In the genomic region with DNA sequence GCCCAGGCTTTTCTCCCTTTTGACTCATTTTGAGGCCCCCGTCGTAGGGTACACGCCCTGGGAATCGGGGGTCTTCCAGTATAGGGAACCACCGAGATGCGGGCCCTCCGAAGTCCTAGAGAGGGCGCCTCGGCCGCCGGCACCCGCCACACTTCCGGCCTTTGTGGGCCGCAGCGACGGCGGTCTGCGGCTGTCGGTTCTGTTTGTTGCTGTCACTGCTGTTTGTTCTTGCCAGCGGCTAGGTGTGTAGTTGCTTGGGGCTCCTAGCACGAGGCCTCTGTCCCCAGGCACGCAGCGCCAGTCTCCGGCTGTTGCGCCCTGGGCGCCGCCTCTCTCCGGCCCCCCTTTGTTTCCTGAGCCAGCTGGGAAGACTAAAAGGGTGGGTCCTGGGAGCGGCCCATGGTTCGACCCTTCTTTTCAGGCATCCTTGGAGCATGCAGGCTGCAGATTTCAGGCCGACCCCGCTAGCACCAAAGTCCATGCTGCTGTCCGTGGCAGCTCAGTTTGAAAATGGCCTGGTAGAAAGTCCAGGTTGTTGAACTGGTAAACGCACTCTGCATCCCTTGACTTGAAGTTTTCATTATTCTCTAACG, we compare ENCODE assay signal across 1 cellular context.
TF ChIP-seq lines count a peak whose summit lies in the region.

No MANE protein-coding gene starts in this region.

TF ChIP-seq in HepG2, 621 proteins besides CTCF, POLR2A, EP300 and RAD21 (continued from another document and continues in another):
- TF ChIP-seq, protein P1, sequence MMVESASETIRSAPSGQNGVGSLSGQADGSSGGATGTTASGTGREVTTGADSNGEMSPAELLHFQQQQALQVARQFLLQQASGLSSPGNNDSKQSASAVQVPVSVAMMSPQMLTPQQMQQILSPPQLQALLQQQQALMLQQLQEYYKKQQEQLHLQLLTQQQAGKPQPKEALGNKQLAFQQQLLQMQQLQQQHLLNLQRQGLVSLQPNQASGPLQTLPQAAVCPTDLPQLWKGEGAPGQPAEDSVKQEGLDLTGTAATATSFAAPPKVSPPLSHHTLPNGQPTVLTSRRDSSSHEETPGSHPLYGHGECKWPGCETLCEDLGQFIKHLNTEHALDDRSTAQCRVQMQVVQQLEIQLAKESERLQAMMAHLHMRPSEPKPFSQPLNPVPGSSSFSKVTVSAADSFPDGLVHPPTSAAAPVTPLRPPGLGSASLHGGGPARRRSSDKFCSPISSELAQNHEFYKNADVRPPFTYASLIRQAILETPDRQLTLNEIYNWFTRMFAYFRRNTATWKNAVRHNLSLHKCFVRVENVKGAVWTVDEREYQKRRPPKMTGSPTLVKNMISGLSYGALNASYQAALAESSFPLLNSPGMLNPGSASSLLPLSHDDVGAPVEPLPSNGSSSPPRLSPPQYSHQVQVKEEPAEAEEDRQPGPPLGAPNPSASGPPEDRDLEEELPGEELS (CRISPR knock-in tag; IDR thresholded peaks at IDR 0.05): peak; percentile 80
- peak; percentile 85 for TF ChIP-seq RXRA (CRISPR knock-in tag; IDR thresholded peaks at IDR 0.05)
- peak; percentile 88; the same call in 1 of the 2 replicates for TF ChIP-seq SMYD3 (CRISPR knock-in tag; IDR thresholded peaks at IDR 0.05)
- peak; percentile 72 for TF ChIP-seq ZFP1 (CRISPR knock-in tag; IDR thresholded peaks at IDR 0.05)
- TF ChIP-seq HNF4G (IDR thresholded peaks at IDR 0.05; ENCODE audit: borderline replicate concordance, low read depth, low read length): peak; percentile 30; the same call in 1 of the 2 replicates
- no peak; the same call in 1 of the 2 replicates for TF ChIP-seq HNF4G (CRISPR knock-in tag; IDR thresholded peaks at IDR 0.05; ENCODE audit: borderline replicate concordance, low read depth)
- peak; percentile 93 for TF ChIP-seq RNF2 (conservative IDR thresholded peaks at IDR 0.05; ENCODE audit: low read depth)
- no peak; the same call in 1 of the 2 replicates for TF ChIP-seq MAZ (IDR thresholded peaks at IDR 0.05; ENCODE audit: borderline replicate concordance, low read depth, low read length)
- TF ChIP-seq MAZ (CRISPR knock-in tag; IDR thresholded peaks at IDR 0.05; ENCODE audit: low read depth): peak; percentile 79
- TF ChIP-seq TEAD3 (CRISPR knock-in tag; optimal IDR thresholded peaks at IDR 0.05; ENCODE audit: borderline replicate concordance): peak; percentile 45
- TF ChIP-seq, protein P2, sequence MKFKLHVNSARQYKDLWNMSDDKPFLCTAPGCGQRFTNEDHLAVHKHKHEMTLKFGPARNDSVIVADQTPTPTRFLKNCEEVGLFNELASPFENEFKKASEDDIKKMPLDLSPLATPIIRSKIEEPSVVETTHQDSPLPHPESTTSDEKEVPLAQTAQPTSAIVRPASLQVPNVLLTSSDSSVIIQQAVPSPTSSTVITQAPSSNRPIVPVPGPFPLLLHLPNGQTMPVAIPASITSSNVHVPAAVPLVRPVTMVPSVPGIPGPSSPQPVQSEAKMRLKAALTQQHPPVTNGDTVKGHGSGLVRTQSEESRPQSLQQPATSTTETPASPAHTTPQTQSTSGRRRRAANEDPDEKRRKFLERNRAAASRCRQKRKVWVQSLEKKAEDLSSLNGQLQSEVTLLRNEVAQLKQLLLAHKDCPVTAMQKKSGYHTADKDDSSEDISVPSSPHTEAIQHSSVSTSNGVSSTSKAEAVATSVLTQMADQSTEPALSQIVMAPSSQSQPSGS (CRISPR knock-in tag; IDR thresholded peaks at IDR 0.05): peak; percentile 77
- TF ChIP-seq NFYB (CRISPR knock-in tag; IDR thresholded peaks at IDR 0.05): peak; percentile 25; the same call in 1 of the 2 replicates
- 0 out of 2 replicates have a peak, but pooled peaks have one; percentile 10 for TF ChIP-seq CREB1 (IDR thresholded peaks at IDR 0.05)
- peak; percentile 64 for TF ChIP-seq CREB1 (CRISPR knock-in tag; IDR thresholded peaks at IDR 0.05)
- peak; percentile 70; the same call in 1 of the 2 replicates for TF ChIP-seq SPEN (CRISPR knock-in tag; IDR thresholded peaks at IDR 0.05; ENCODE audit: low read depth)
- TF ChIP-seq KLF16 (CRISPR knock-in tag; IDR thresholded peaks at IDR 0.05): peak in 1 of 2 experiments; percentile 95; a peak in 2 of 4 replicates
- TF ChIP-seq, protein P3, sequence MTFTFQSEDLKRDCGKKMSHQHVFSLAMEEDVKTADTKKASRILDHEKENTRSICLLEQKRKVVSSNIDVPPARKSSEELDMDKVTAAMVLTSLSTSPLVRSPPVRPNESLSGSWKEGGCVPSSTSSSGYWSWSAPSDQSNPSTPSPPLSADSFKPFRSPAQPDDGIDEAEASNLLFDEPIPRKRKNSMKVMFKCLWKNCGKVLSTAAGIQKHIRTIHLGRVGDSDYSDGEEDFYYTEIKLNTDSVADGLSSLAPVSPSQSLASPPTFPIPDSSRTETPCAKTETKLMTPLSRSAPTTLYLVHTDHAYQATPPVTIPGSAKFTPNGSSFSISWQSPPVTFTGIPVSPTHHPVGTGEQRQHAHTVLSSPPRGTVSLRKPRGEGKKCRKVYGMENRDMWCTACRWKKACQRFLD (CRISPR knock-in tag; IDR thresholded peaks at IDR 0.05; ENCODE audit: borderline replicate concordance): peak; percentile 74; the same call in 1 of the 2 replicates
- TF ChIP-seq SALL2 (CRISPR knock-in tag; IDR thresholded peaks at IDR 0.05): peak; percentile 33; the same call in 1 of the 2 replicates
- TF ChIP-seq RAD51 (IDR thresholded peaks at IDR 0.05; ENCODE audit: borderline replicate concordance): no peak
- TF ChIP-seq HMG20B (CRISPR knock-in tag; conservative IDR thresholded peaks at IDR 0.05): 0 out of 2 replicates have a peak, but pooled peaks have one; percentile 48
- 0 out of 2 replicates have a peak, but pooled peaks have one; percentile 75 for TF ChIP-seq ZNF674 (CRISPR knock-in tag; IDR thresholded peaks at IDR 0.05; ENCODE audit: low read depth)
- no peak for TF ChIP-seq NFE2L1 (CRISPR knock-in tag; IDR thresholded peaks at IDR 0.05; ENCODE audit: borderline replicate concordance)
- peak; percentile 87 for TF ChIP-seq SKI (IDR thresholded peaks at IDR 0.05; ENCODE audit: partially characterized antibody)
- TF ChIP-seq, protein P4, sequence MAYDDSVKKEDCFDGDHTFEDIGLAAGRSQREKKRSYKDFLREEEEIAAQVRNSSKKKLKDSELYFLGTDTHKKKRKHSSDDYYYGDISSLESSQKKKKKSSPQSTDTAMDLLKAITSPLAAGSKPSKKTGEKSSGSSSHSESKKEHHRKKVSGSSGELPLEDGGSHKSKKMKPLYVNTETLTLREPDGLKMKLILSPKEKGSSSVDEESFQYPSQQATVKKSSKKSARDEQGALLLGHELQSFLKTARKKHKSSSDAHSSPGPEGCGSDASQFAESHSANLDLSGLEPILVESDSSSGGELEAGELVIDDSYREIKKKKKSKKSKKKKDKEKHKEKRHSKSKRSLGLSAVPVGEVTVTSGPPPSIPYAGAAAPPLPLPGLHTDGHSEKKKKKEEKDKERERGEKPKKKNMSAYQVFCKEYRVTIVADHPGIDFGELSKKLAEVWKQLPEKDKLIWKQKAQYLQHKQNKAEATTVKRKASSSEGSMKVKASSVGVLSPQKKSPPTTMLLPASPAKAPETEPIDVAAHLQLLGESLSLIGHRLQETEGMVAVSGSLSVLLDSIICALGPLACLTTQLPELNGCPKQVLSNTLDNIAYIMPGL (CRISPR knock-in tag; IDR thresholded peaks at IDR 0.05; ENCODE audit: borderline replicate concordance in 1 of 2, low read depth in 1 of 2): peak; percentile 78 to 79; a peak in 3 of 4 replicates
- peak; percentile 93; the same call in 1 of the 2 replicates for TF ChIP-seq HOXA5 (CRISPR knock-in tag; IDR thresholded peaks at IDR 0.05)
- TF ChIP-seq NFIC (IDR thresholded peaks at IDR 0.05; ENCODE audit: low read length): peak; percentile 52; the same call in 1 of the 2 replicates
- TF ChIP-seq CBFB (CRISPR knock-in tag; IDR thresholded peaks at IDR 0.05): peak; percentile 76; the same call in 1 of the 2 replicates
- TF ChIP-seq, protein P5, sequence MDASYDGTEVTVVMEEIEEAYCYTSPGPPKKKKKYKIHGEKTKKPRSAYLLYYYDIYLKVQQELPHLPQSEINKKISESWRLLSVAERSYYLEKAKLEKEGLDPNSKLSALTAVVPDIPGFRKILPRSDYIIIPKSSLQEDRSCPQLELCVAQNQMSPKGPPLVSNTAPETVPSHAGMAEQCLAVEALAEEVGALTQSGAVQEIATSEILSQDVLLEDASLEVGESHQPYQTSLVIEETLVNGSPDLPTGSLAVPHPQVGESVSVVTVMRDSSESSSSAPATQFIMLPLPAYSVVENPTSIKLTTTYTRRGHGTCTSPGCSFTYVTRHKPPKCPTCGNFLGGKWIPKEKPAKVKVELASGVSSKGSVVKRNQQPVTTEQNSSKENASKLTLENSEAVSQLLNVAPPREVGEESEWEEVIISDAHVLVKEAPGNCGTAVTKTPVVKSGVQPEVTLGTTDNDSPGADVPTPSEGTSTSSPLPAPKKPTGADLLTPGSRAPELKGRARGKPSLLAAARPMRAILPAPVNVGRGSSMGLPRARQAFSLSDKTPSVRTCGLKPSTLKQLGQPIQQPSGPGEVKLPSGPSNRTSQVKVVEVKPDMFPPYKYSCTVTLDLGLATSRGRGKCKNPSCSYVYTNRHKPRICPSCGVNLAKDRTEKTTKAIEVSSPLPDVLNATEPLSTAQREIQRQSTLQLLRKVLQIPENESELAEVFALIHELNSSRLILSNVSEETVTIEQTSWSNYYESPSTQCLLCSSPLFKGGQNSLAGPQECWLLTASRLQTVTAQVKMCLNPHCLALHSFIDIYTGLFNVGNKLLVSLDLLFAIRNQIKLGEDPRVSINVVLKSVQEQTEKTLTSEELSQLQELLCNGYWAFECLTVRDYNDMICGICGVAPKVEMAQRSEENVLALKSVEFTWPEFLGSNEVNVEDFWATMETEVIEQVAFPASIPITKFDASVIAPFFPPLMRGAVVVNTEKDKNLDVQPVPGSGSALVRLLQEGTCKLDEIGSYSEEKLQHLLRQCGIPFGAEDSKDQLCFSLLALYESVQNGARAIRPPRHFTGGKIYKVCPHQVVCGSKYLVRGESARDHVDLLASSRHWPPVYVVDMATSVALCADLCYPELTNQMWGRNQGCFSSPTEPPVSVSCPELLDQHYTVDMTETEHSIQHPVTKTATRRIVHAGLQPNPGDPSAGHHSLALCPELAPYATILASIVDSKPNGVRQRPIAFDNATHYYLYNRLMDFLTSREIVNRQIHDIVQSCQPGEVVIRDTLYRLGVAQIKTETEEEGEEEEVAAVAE (CRISPR knock-in tag; IDR thresholded peaks at IDR 0.05; ENCODE audit: borderline replicate concordance): peak; percentile 84; the same call in 1 of the 2 replicates
- peak; percentile 80 for TF ChIP-seq KLF6 (CRISPR knock-in tag; IDR thresholded peaks at IDR 0.05)
- 0 out of 2 replicates have a peak, but pooled peaks have one; percentile 83 for TF ChIP-seq ZNF33B (CRISPR knock-in tag; IDR thresholded peaks at IDR 0.05)
- TF ChIP-seq PHF20 (CRISPR knock-in tag; IDR thresholded peaks at IDR 0.05): peak; percentile 72
- TF ChIP-seq KLF15 (CRISPR knock-in tag; IDR thresholded peaks at IDR 0.05; ENCODE audit: borderline replicate concordance): no peak
- 0 out of 2 replicates have a peak, but pooled peaks have one; percentile 26 for TF ChIP-seq SMAD1 (CRISPR knock-in tag; IDR thresholded peaks at IDR 0.05; ENCODE audit: borderline replicate concordance, low read depth)
- TF ChIP-seq BRCA1 (CRISPR knock-in tag; IDR thresholded peaks at IDR 0.05): peak; percentile 40; the same call in 1 of the 2 replicates
- 0 out of 2 replicates have a peak, but pooled peaks have one; percentile 85 for TF ChIP-seq ZFP36L1 (CRISPR knock-in tag; IDR thresholded peaks at IDR 0.05)
- TF ChIP-seq KLF11 (CRISPR knock-in tag; IDR thresholded peaks at IDR 0.05): no peak
- TF ChIP-seq SIN3A (IDR thresholded peaks at IDR 0.05; ENCODE audit: borderline replicate concordance, low read depth, low read length): 0 out of 2 replicates have a peak, but pooled peaks have one; percentile 57
- peak; percentile 71 for TF ChIP-seq GABPA (IDR thresholded peaks at IDR 0.05; ENCODE audit: low read depth, low read length)
- peak; percentile 93 for TF ChIP-seq GABPA (CRISPR knock-in tag; IDR thresholded peaks at IDR 0.05; ENCODE audit: low read depth)
- peak; percentile 46 for TF ChIP-seq ZNF451 (CRISPR knock-in tag; IDR thresholded peaks at IDR 0.05)
- TF ChIP-seq ZNF282 (IDR thresholded peaks at IDR 0.05; ENCODE audit: partially characterized antibody): no peak
- TF ChIP-seq, protein P6, sequence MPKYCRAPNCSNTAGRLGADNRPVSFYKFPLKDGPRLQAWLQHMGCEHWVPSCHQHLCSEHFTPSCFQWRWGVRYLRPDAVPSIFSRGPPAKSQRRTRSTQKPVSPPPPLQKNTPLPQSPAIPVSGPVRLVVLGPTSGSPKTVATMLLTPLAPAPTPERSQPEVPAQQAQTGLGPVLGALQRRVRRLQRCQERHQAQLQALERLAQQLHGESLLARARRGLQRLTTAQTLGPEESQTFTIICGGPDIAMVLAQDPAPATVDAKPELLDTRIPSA (CRISPR knock-in tag; IDR thresholded peaks at IDR 0.05; ENCODE audit: borderline replicate concordance): no peak
- TF ChIP-seq, protein P7, sequence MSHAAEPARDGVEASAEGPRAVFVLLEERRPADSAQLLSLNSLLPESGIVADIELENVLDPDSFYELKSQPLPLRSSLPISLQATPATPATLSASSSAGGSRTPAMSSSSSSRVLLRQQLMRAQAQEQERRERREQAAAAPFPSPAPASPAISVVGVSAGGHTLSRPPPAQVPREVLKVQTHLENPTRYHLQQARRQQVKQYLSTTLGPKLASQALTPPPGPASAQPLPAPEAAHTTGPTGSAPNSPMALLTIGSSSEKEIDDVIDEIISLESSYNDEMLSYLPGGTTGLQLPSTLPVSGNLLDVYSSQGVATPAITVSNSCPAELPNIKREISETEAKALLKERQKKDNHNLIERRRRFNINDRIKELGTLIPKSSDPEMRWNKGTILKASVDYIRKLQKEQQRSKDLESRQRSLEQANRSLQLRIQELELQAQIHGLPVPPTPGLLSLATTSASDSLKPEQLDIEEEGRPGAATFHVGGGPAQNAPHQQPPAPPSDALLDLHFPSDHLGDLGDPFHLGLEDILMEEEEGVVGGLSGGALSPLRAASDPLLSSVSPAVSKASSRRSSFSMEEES (CRISPR knock-in tag; IDR thresholded peaks at IDR 0.05): peak; percentile 83
- TF ChIP-seq ZSCAN20 (CRISPR knock-in tag; IDR thresholded peaks at IDR 0.05; ENCODE audit: borderline replicate concordance): peak; percentile 80; the same call in 1 of the 2 replicates
- peak; percentile 94 for TF ChIP-seq SAP130 (CRISPR knock-in tag; IDR thresholded peaks at IDR 0.05; ENCODE audit: low read depth)
- TF ChIP-seq, protein P8, sequence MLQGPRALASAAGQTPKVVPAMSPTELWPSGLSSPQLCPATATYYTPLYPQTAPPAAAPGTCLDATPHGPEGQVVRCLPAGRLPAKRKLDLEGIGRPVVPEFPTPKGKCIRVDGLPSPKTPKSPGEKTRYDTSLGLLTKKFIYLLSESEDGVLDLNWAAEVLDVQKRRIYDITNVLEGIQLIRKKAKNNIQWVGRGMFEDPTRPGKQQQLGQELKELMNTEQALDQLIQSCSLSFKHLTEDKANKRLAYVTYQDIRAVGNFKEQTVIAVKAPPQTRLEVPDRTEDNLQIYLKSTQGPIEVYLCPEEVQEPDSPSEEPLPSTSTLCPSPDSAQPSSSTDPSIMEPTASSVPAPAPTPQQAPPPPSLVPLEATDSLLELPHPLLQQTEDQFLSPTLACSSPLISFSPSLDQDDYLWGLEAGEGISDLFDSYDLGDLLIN (CRISPR knock-in tag; IDR thresholded peaks at IDR 0.05; ENCODE audit: borderline replicate concordance): no peak; the same call in 1 of the 2 replicates
- no peak for TF ChIP-seq HHEX (CRISPR knock-in tag; IDR thresholded peaks at IDR 0.05)
- peak; percentile 58 for TF ChIP-seq CEBPG (CRISPR knock-in tag; IDR thresholded peaks at IDR 0.05)
- peak; percentile 75 for TF ChIP-seq NCOA2 (CRISPR knock-in tag; IDR thresholded peaks at IDR 0.05)
- 0 out of 2 replicates have a peak, but pooled peaks have one; percentile 76 for TF ChIP-seq ZNF329 (CRISPR knock-in tag; IDR thresholded peaks at IDR 0.05; ENCODE audit: low read depth)
- TF ChIP-seq JUND (CRISPR knock-in tag; IDR thresholded peaks at IDR 0.05): 0 out of 2 replicates have a peak, but pooled peaks have one; percentile 42
- TF ChIP-seq ZNF703 (CRISPR knock-in tag; IDR thresholded peaks at IDR 0.05; ENCODE audit: borderline replicate concordance): peak; percentile 89
